ENCODE assay signal across 35 cellular contexts in the genomic region with DNA sequence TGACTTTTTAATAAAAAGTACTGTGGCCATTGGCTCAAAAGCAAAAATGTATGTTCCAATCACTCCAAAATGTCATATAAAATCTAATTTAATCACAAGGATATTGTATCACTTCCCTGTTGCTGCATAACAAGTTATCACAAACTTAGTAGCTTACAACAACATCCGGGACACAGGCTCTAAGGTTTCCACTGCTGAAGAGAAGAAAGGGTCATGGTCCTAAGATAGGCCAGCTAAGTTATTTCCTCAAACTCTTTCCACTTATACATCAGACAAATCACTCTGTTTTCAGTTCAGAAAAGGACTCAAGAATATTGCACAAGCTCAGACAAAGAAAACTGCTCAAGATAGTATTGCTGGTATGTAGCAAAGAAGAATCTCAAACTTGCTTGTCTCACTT.
"Had no signal": no experiment of that assay in that cellular context is flagged by ENCODE, and none has a peak within 500 bp of the region (broad histone marks: within the 10 kb centered on the region; RNA-seq: fewer than 3 reads in every experiment).

No MANE protein-coding gene starts in this region.

- H3K27me3 ChIP-seq: MG63 had no signal

- H3K9me3 ChIP-seq: MG63 had no signal

- H3K36me3 ChIP-seq: MG63 had no signal

- H3K4me3 ChIP-seq: MG63 had no signal

- DNase-seq: Karpas-422, Kasumi-1, MG63, MM.1S, MV-4-11, NCI-H1048, NCI-H1092, NCI-H1092 treated with DMSO at 0.1 percent for 48 hours, NCI-H1105, NCI-H1105 treated with DMSO at 0.1 percent for 48 hours, NCI-H1417, NCI-H1417 treated with DMSO at 0.1 percent for 48 hours, NCI-H1436, NCI-H1436 treated with DMSO at 0.1 percent for 48 hours, NCI-H146, NCI-H1694, NCI-H1694 treated with DMSO at 0.1 percent for 48 hours, NCI-H187, NCI-H187 treated with DMSO at 0.1 percent for 48 hours, NCI-H1930, NCI-H2029, NCI-H2029 treated with DMSO at 0.1 percent for 48 hours, NCI-H2081, NCI-H2081 treated with DMSO at 0.1 percent for 48 hours, NCI-H2107, NCI-H2171, NCI-H2171 treated with DMSO at 0.1 percent for 48 hours, NCI-H2227 treated with DMSO at 0.1 percent for 48 hours, NCI-H226, NCI-H345, NCI-H446, NCI-H446 treated with DMSO at 0.1 percent for 48 hours, NCI-H510A, NCI-H510A treated with DMSO at 0.1 percent for 48 hours, NCI-H524 had no signal
